8 cellular contexts compared by ENCODE assay signal in genomic region chr17:76000016-76000754, GRCh38. TPM values are rescaled to one million over a fixed set of nuclear protein-coding genes. Genes with fewer than 3 reads are reported as not detected.
DNase-seq lines count a peak whose midpoint lies in the region; ATAC-seq, FAIRE-seq and TF ChIP-seq lines count a peak whose summit lies in the region.

No MANE protein-coding gene starts in this region.

- no peaks in the 10 kb centered on the region for H4K20me1 ChIP-seq in endothelial cell of umbilical vein (replicated peaks; ENCODE audit: control insufficient read depth, extremely low read depth, insufficient read depth, low read length)

- BruUV-seq in endothelial cell of umbilical vein (replicated peaks; lab: Mats Ljungman, UMichigan) = no TSS peak

- H3K9me1 ChIP-seq in endothelial cell of umbilical vein (replicated peaks; ENCODE audit: control insufficient read depth, extremely low read depth, insufficient read depth, low read length) = no peaks in the 10 kb centered on the region

- H3K9me3 ChIP-seq in endothelial cell of umbilical vein (replicated peaks; ENCODE audit: control insufficient read depth, insufficient read depth, low read length) = no peaks in the 10 kb centered on the region

- no peaks in the 10 kb centered on the region for H3K9me3 Mint-ChIP-seq in activated CD8-positive, alpha-beta T cell treated with anti-CD3 and anti-CD28 coated beads for 36 hours
- H3K9me3 Mint-ChIP-seq in neural crest cell = no peaks in the 10 kb centered on the region

- 70% methylated on average over 31 of the region's 31 CpGs for WGBS in urinary bladder

- H3K4me3 Mint-ChIP-seq in activated CD8-positive, alpha-beta T cell treated with anti-CD3 and anti-CD28 coated beads for 36 hours = no peak overlapping the region
- H3K4me3 Mint-ChIP-seq in neural crest cell = no peak overlapping the region

- peak; percentile 70 for DNase-seq in GM12865 (ENCODE audit: low read depth)
- DNase-seq in NAMALWA (ENCODE audit: low spot score) = peak; percentile 70
- peak; percentile 83 for DNase-seq in activated CD8-positive, alpha-beta T cell treated with anti-CD3 and anti-CD28 coated beads for 36 hours
- DNase-seq in endothelial cell of umbilical vein (ENCODE audit: low read depth, low spot score) = peak; percentile 40
- peak; percentile 74 for DNase-seq in neural crest cell (ENCODE audit: low read depth, low spot score)

- H3K4me2 ChIP-seq in endothelial cell of umbilical vein (ENCODE audit: insufficient read depth, low read length) = no peak overlapping the region

- intact Hi-C loops in activated CD8-positive, alpha-beta T cell treated with anti-CD3 and anti-CD28 coated beads for 36 hours (cut with micrococcal nuclease) = loop anchor here (5.0 kb wide), 1 partner anchor 93 kb away; no protein-coding TSS in a partner anchor
- intact Hi-C loops in endothelial cell of umbilical vein (cut with micrococcal nuclease) = loop anchor here (10.0 kb wide), 1 partner anchor 225 kb away; a partner anchor contains a TSS

- H3K27ac ChIP-seq in endothelial cell of umbilical vein (ENCODE audit: insufficient read depth, low read depth, low read length) = no peak overlapping the region
- H3K27ac ChIP-seq in urinary bladder (ENCODE audit: low read depth) = peak overlapping the region; percentile 16

- H3K4me1 ChIP-seq in endothelial cell of umbilical vein (ENCODE audit: control insufficient read depth, extremely low read depth, insufficient read depth, low read length) (peaks cover 3% of the 10 kb centered on the region), urinary bladder (ENCODE audit: insufficient read depth) (no peaks in the 10 kb centered on the region)

- no peak overlapping the region for H3K27ac Mint-ChIP-seq in activated CD8-positive, alpha-beta T cell treated with anti-CD3 and anti-CD28 coated beads for 36 hours
- peak overlapping the region; percentile 57 for H3K27ac Mint-ChIP-seq in neural crest cell (ENCODE audit: unreplicated experiment)

- no peak for TF ChIP-seq POLR2A in endothelial cell of umbilical vein (IDR thresholded peaks at IDR 0.05; ENCODE audit: low read depth, low read length)

- peaks cover 14% of the 10 kb centered on the region for H3K4me1 Mint-ChIP-seq in activated CD8-positive, alpha-beta T cell treated with anti-CD3 and anti-CD28 coated beads for 36 hours (ENCODE audit: low read depth)
- H3K4me1 Mint-ChIP-seq in neural crest cell = peaks cover 13% of the 10 kb centered on the region

- POLR2A ChIA-PET in activated CD8-positive, alpha-beta T cell treated with anti-CD3 and anti-CD28 coated beads for 36 hours (lab: Charles Lee) = interaction anchor here (1.2 kb wide), 1 partner anchor 54 kb away, joined by 5 read pairs; no protein-coding TSS in a partner anchor
- POLR2A ChIA-PET in endothelial cell of umbilical vein (lab: Charles Lee) = interaction anchor here (0.6 kb wide), 1 partner anchor 9 kb away, joined by 11 read pairs; no protein-coding TSS in a partner anchor

- no peak overlapping the region for H2AFZ ChIP-seq in endothelial cell of umbilical vein (ENCODE audit: low read depth, low read length)

- no peaks in the 10 kb centered on the region for H3K27me3 Mint-ChIP-seq in activated CD8-positive, alpha-beta T cell treated with anti-CD3 and anti-CD28 coated beads for 36 hours
- no peaks in the 10 kb centered on the region for H3K27me3 Mint-ChIP-seq in neural crest cell (ENCODE audit: low read depth)

- peak; percentile 93 for ATAC-seq in activated CD8-positive, alpha-beta T cell treated with anti-CD3 and anti-CD28 coated beads for 36 hours
- ATAC-seq in GM18520 (IDR thresholded peaks at IDR 0.05; ENCODE audit: unreplicated experiment) = no peak
- ATAC-seq in HG03025 (IDR thresholded peaks at IDR 0.05; ENCODE audit: low FRiP score, unreplicated experiment) = no peak

- H3K4me3 ChIP-seq in GM12865 (ENCODE audit: low read depth, low read length) (no peak overlapping the region), endothelial cell of umbilical vein (replicated peaks in 1 of 3; ENCODE audit: insufficient read depth in 1 of 3, low read depth in 1 of 3, low read length in 3 of 3) (no peak overlapping the region), urinary bladder (ENCODE audit: low read depth, low read length) (no peak overlapping the region)

- peak; percentile 85 for TF ChIP-seq CTCF in GM12865 (IDR thresholded peaks at IDR 0.05; ENCODE audit: insufficient read depth, low read depth, low read length, missing control alignments)
- peak; percentile 86 for TF ChIP-seq CTCF in activated CD8-positive, alpha-beta T cell treated with anti-CD3 and anti-CD28 coated beads for 36 hours (IDR thresholded peaks at IDR 0.05)
- peak; percentile 80 to 89 for TF ChIP-seq CTCF in endothelial cell of umbilical vein (IDR thresholded peaks at IDR 0.05; ENCODE audit: extremely low read depth in 1 of 2, insufficient read depth in 1 of 2, low read depth in 1 of 2, low read length in 2 of 2)
- peak; percentile 81 for TF ChIP-seq CTCF in neural crest cell (conservative IDR thresholded peaks at IDR 0.05)

- H3K27me3 ChIP-seq in endothelial cell of umbilical vein (ENCODE audit: control insufficient read depth in 2 of 2, insufficient read depth in 2 of 2, low read length in 2 of 2) = no peaks in the 10 kb centered on the region

- H3K79me2 ChIP-seq in endothelial cell of umbilical vein (ENCODE audit: control insufficient read depth, insufficient read depth, low read length) = no peaks in the 10 kb centered on the region

- no peaks in the 10 kb centered on the region for H3K36me3 Mint-ChIP-seq in activated CD8-positive, alpha-beta T cell treated with anti-CD3 and anti-CD28 coated beads for 36 hours (ENCODE audit: low read depth)
- H3K36me3 Mint-ChIP-seq in neural crest cell (ENCODE audit: low read depth) = no peaks in the 10 kb centered on the region

- dilution Hi-C loops in endothelial cell of umbilical vein (cut with MboI; ENCODE audit: extremely low pct_ligation_motif_present, low sequenced_read_pairs) = no loop called here

- CTCF ChIA-PET in activated CD8-positive, alpha-beta T cell treated with anti-CD3 and anti-CD28 coated beads for 36 hours (lab: Charles Lee) = interaction anchor here (0.6 to 15.1 kb wide), 30 partner anchors 9 to 351 kb away, joined by 3 to 165 read pairs (median 4); partner anchors contain the start of genes ACOX1, FBF1, MRPL38 and TEN1
- CTCF ChIA-PET in endothelial cell of umbilical vein (lab: Charles Lee) = interaction anchor here (0.6 to 5.0 kb wide), 17 partner anchors 9 to 337 kb away, joined by 3 to 35 read pairs (median 4); partner anchors contain the start of gene MRPL38

- FAIRE-seq in endothelial cell of umbilical vein (lab: Jason Lieb, UNC) = no peak

- H3K36me3 ChIP-seq in endothelial cell of umbilical vein (ENCODE audit: control insufficient read depth in 2 of 2, extremely low read depth in 1 of 2, insufficient read depth in 2 of 2, low read length in 2 of 2) (peaks cover 0 to 2% of the 10 kb centered on the region in 2 experiments), urinary bladder (ENCODE audit: insufficient read depth) (no peaks in the 10 kb centered on the region)

- no peak overlapping the region for H3K9ac ChIP-seq in endothelial cell of umbilical vein (replicated peaks; ENCODE audit: extremely low read depth, insufficient read depth, low read length)

RNA-seq across cellular contexts. Expression of gene CDK3, which starts 0.5 kb away (rescaled TPM):
- total RNA-seq in activated CD8-positive, alpha-beta T cell treated with anti-CD3 and anti-CD28 coated beads for 36 hours = 1 to 10 TPM; 3.8 to 4.1 TPM
- 6.2 and 8.5 TPM in 2 replicates for total RNA-seq in endothelial cell of umbilical vein
- polyA plus RNA-seq in endothelial cell of umbilical vein = 8.7 and 9.7 TPM in 2 replicates
- polyA plus RNA-seq in endothelial cell of umbilical vein (2011; cell fraction: cytosol; rRNA removed) = 2.6 and 4.6 TPM in 2 replicates
- polyA plus RNA-seq in endothelial cell of umbilical vein (2011; cell fraction: nucleus; rRNA removed) = 53.3 and 66.2 TPM in 2 replicates
- 5.1 and 6.0 TPM in 2 replicates for polyA plus RNA-seq in endothelial cell of umbilical vein (2012)
- polyA minus RNA-seq in endothelial cell of umbilical vein = 3.0 and 3.9 TPM in 2 replicates
- polyA minus RNA-seq in endothelial cell of umbilical vein (2011; cell fraction: cytosol; rRNA and poly(A)+ RNA removed) = not detected
- 4.6 and 5.0 TPM in 2 replicates for polyA minus RNA-seq in endothelial cell of umbilical vein (2011; cell fraction: nucleus; rRNA and poly(A)+ RNA removed)
- 7.9 and 9.4 TPM in 2 replicates for total RNA-seq in neural crest cell
- 3.5 TPM for total RNA-seq in urinary bladder
- 4.9 TPM for polyA plus RNA-seq in urinary bladder

RNA-seq across cellular contexts. Expression of gene TEN1, which starts 21.1 kb away (rescaled TPM):
- 10 to 100 TPM; 11.7 to 13.2 TPM for total RNA-seq in activated CD8-positive, alpha-beta T cell treated with anti-CD3 and anti-CD28 coated beads for 36 hours
- total RNA-seq in endothelial cell of umbilical vein (14.3 and 18.8 TPM in 2 replicates), neural crest cell (9.1 and 10.1 TPM in 2 replicates), urinary bladder (13.9 TPM)
- polyA plus RNA-seq in endothelial cell of umbilical vein (29.0 and 36.8 TPM in 2 replicates), urinary bladder (16.2 TPM)
- 20.1 and 28.6 TPM in 2 replicates for polyA plus RNA-seq in endothelial cell of umbilical vein (2011; cell fraction: cytosol; rRNA removed)
- 41.5 and 42.1 TPM in 2 replicates for polyA plus RNA-seq in endothelial cell of umbilical vein (2011; cell fraction: nucleus; rRNA removed)
- polyA plus RNA-seq in endothelial cell of umbilical vein (2012) = 13.4 and 14.2 TPM in 2 replicates
- 11.1 and 12.0 TPM in 2 replicates for polyA minus RNA-seq in endothelial cell of umbilical vein
- 3.3 TPM for polyA minus RNA-seq in endothelial cell of umbilical vein (2011; cell fraction: cytosol; rRNA and poly(A)+ RNA removed)
- 4.3 and 11.0 TPM in 2 replicates for polyA minus RNA-seq in endothelial cell of umbilical vein (2011; cell fraction: nucleus; rRNA and poly(A)+ RNA removed)

RNA-seq across cellular contexts. Expression of gene ACOX1, which starts 21.2 kb away (rescaled TPM):
- 10 to 100 TPM; 23.0 to 24.1 TPM for total RNA-seq in activated CD8-positive, alpha-beta T cell treated with anti-CD3 and anti-CD28 coated beads for 36 hours
- 45.1 and 47.0 TPM in 2 replicates for total RNA-seq in endothelial cell of umbilical vein
- 17.9 and 18.6 TPM in 2 replicates for polyA plus RNA-seq in endothelial cell of umbilical vein
- polyA plus RNA-seq in endothelial cell of umbilical vein (2011; cell fraction: cytosol; rRNA removed) = 18.4 and 20.4 TPM in 2 replicates
- 32.6 and 35.5 TPM in 2 replicates for polyA plus RNA-seq in endothelial cell of umbilical vein (2011; cell fraction: nucleus; rRNA removed)
- polyA plus RNA-seq in endothelial cell of umbilical vein (2012) = 25.4 and 26.0 TPM in 2 replicates
- polyA minus RNA-seq in endothelial cell of umbilical vein = 121 and 140 TPM in 2 replicates
- 34.8 TPM for polyA minus RNA-seq in endothelial cell of umbilical vein (2011; cell fraction: cytosol; rRNA and poly(A)+ RNA removed)
- polyA minus RNA-seq in endothelial cell of umbilical vein (2011; cell fraction: nucleus; rRNA and poly(A)+ RNA removed) = 40.8 and 47.1 TPM in 2 replicates
- total RNA-seq in neural crest cell = 19.3 and 22.3 TPM in 2 replicates
- 76.0 TPM for total RNA-seq in urinary bladder
- polyA plus RNA-seq in urinary bladder = 15.1 TPM

RNA-seq across cellular contexts. Expression of gene EVPL, which starts 26.9 kb away (rescaled TPM):
- under 1 TPM; 0.16 to 0.34 TPM for total RNA-seq in activated CD8-positive, alpha-beta T cell treated with anti-CD3 and anti-CD28 coated beads for 36 hours
- total RNA-seq in endothelial cell of umbilical vein (not detected in 2 replicates), neural crest cell (not detected in 2 replicates), urinary bladder (12.5 TPM)
- polyA plus RNA-seq in endothelial cell of umbilical vein (not detected in 2 replicates), urinary bladder (9.0 TPM)
- polyA plus RNA-seq in endothelial cell of umbilical vein (2011; cell fraction: cytosol; rRNA removed) = not detected in 2 replicates
- not detected in 2 replicates for polyA plus RNA-seq in endothelial cell of umbilical vein (2011; cell fraction: nucleus; rRNA removed)
- polyA plus RNA-seq in endothelial cell of umbilical vein (2012) = not detected in 2 replicates
- not detected in 2 replicates for polyA minus RNA-seq in endothelial cell of umbilical vein
- polyA minus RNA-seq in endothelial cell of umbilical vein (2011; cell fraction: cytosol; rRNA and poly(A)+ RNA removed) = 4.3 TPM
- polyA minus RNA-seq in endothelial cell of umbilical vein (2011; cell fraction: nucleus; rRNA and poly(A)+ RNA removed) = not detected in 2 replicates

RNA-seq across cellular contexts. Expression of gene FBF1, which starts 59.3 kb away (rescaled TPM):
- 10 to 100 TPM; 13.2 to 16.2 TPM for total RNA-seq in activated CD8-positive, alpha-beta T cell treated with anti-CD3 and anti-CD28 coated beads for 36 hours
- total RNA-seq in endothelial cell of umbilical vein (8.9 and 9.4 TPM in 2 replicates), neural crest cell (21.7 and 25.9 TPM in 2 replicates), urinary bladder (10.7 TPM)
- polyA plus RNA-seq in endothelial cell of umbilical vein (4.9 and 5.7 TPM in 2 replicates), urinary bladder (7.9 TPM)
- polyA plus RNA-seq in endothelial cell of umbilical vein (2011; cell fraction: cytosol; rRNA removed) = 3.2 and 4.0 TPM in 2 replicates
- polyA plus RNA-seq in endothelial cell of umbilical vein (2011; cell fraction: nucleus; rRNA removed) = 29.1 and 29.8 TPM in 2 replicates
- polyA plus RNA-seq in endothelial cell of umbilical vein (2012) = 3.6 and 4.7 TPM in 2 replicates
- 4.3 and 6.7 TPM in 2 replicates for polyA minus RNA-seq in endothelial cell of umbilical vein
- 13.1 TPM for polyA minus RNA-seq in endothelial cell of umbilical vein (2011; cell fraction: cytosol; rRNA and poly(A)+ RNA removed)
- polyA minus RNA-seq in endothelial cell of umbilical vein (2011; cell fraction: nucleus; rRNA and poly(A)+ RNA removed) = 5.4 and 15.0 TPM in 2 replicates
